Comparison of ENCODE assay signal across 8 cellular contexts in the genomic region with DNA sequence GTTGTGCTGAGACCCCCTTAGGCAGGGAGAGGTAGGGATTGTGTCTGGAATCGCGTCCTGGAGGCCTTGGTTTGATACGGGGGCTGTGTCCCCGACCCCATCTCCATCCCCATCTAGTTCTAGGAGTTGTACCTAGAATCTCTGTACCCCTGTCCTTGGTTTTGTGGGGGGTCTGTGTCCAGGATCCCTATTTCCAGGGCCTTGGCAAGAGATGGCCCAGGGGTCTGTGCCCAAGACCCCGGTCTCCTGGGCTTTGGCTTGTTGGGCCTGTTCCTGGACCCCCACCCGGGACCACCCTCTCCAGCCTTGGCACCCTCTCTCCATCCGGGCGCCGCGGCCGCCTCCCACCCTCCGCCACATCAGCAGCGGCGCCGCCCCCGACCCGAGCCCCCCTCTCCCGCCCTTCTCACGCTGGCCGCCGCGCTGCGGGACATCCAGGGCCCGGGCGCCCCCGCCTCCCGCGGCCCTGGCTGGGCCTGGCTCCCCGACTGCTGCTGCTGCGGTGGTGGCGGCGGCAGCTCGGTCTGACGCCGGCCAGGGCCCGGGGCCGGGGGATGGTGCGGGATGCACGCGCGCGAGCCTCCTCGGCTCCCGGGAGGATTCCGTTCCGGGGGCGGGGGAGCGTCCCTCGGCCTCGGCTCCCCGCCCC. TPM values are rescaled to one million over a fixed set of nuclear protein-coding genes. Genes with fewer than 3 reads are reported as not detected.
DNase-seq lines count a peak whose midpoint lies in the region; TF ChIP-seq lines count a peak whose summit lies in the region.

TSS of gene NUMBL (minus strand) at position 602 of the 649 bp plus-strand sequence. CDS start at position 434, 168 bp downstream.

- no peaks in the 10 kb centered on the region for H3K27me3 Mint-ChIP-seq in osteocyte (ENCODE audit: unreplicated experiment)

- peak within 1 kb of the TSS; percentile 100 for H3K9ac ChIP-seq in GM23248

- no peaks in the 10 kb centered on the region for H4K20me1 ChIP-seq in GM23248 (ENCODE audit: insufficient read depth)

- H3K9me3 ChIP-seq in GM23248 (ENCODE audit: low read depth): no peaks in the 10 kb centered on the region

- TF ChIP-seq CTCF in fibroblast of mammary gland (conservative IDR thresholded peaks at IDR 0.05; ENCODE audit: control insufficient read depth, insufficient read depth, low read depth, low read length): no peak
- TF ChIP-seq CTCF in osteocyte (IDR thresholded peaks at IDR 0.05): no peak

- no peaks in the 10 kb centered on the region for H3K9me3 Mint-ChIP-seq in osteocyte (ENCODE audit: unreplicated experiment)

- H3K4me1 ChIP-seq in GM23248 (ENCODE audit: insufficient read depth): peaks cover 17% of the 10 kb centered on the region

- H3K4me2 ChIP-seq in GM23248 (ENCODE audit: unreplicated experiment): peak within 1 kb of the TSS; percentile 93

- no peak for DNase-seq in GM23248
- DNase-seq in SK-N-DZ (ENCODE audit: low spot score): peak; percentile 17
- DNase-seq in fibroblast of mammary gland (ENCODE audit: low read depth): no peak
- DNase-seq in osteocyte (ENCODE audit: extremely low spot score, unreplicated experiment): no peak
- no peak for DNase-seq in putamen (ENCODE audit: low spot score)
- DNase-seq in NCI-H1694 (lab: John Stamatoyannopoulos, UW): no peak
- DNase-seq in NCI-H1436 (lab: John Stamatoyannopoulos, UW): no peak
- DNase-seq in hepatic stellate cell (ENCODE audit: low spot score): no peak

- H3K9me2 ChIP-seq in GM23248 (ENCODE audit: insufficient read depth): no peaks in the 10 kb centered on the region

- H3K36me3 Mint-ChIP-seq in osteocyte (ENCODE audit: unreplicated experiment): peaks cover 11% of the 10 kb centered on the region

- peak within 1 kb of the TSS; percentile 66 for H2AFZ ChIP-seq in GM23248

- 0 to 1% methylated on average over 18 to 30 of the region's 51 CpGs for WGBS in GM23248 (ENCODE audit: low coverage in 1 of 2, low lambda C conversion rate in 2 of 2, missing lambda C conversion rate in 2 of 2), 2 experiments

- peaks cover 5% of the 10 kb centered on the region; the same call in 1 of the 2 replicates for H3F3A ChIP-seq in GM23248 (ENCODE audit: insufficient read depth)

- peak within 1 kb of the TSS; percentile 88 for H3K4me3 ChIP-seq in GM23248
- H3K4me3 ChIP-seq in fibroblast of mammary gland (ENCODE audit: control insufficient read depth, low read depth, low read length): peak within 1 kb of the TSS; percentile 73

- H3K27ac ChIP-seq in GM23248: peak within 1 kb of the TSS; percentile 89

- peak within 1 kb of the TSS; percentile 84 for H3K4me3 Mint-ChIP-seq in osteocyte (ENCODE audit: unreplicated experiment)

- in situ Hi-C loops in GM23248 (cut with MboI): no loop called here

- peak within 1 kb of the TSS; percentile 98 for H3K27ac Mint-ChIP-seq in osteocyte (ENCODE audit: unreplicated experiment)

- H3K27me3 ChIP-seq in GM23248 (replicated peaks; ENCODE audit: insufficient read depth): no peaks in the 10 kb centered on the region

- H3K36me3 ChIP-seq in GM23248 (ENCODE audit: low read depth): peaks cover 11% of the 10 kb centered on the region; the same call in 1 of the 2 replicates

- peaks cover 6% of the 10 kb centered on the region for H3K4me1 Mint-ChIP-seq in osteocyte (ENCODE audit: unreplicated experiment)

- H3K79me2 ChIP-seq in GM23248 (ENCODE audit: insufficient read depth): peaks cover 40% of the 10 kb centered on the region

RNA-seq across cellular contexts. Expression of gene NUMBL, which starts in this region (rescaled TPM):
- 33.4 and 49.7 TPM in 2 replicates for total RNA-seq in GM23248 (2014; rRNA removed; shearing (Covaris generic))
- 30.8 and 35.1 TPM in 2 replicates for polyA plus RNA-seq in GM23248 (2016; fragmentation: Nextera tagmentation; extraction: Ambion mirVana)
- 13.1 and 34.2 TPM in 2 replicates for polyA plus RNA-seq in SK-N-DZ (2014; cell fraction: cytosol; rRNA removed)
- polyA plus RNA-seq in SK-N-DZ (2014; cell fraction: nucleus; rRNA removed): 12.6 and 32.3 TPM in 2 replicates
- 63.2 and 67.1 TPM in 2 replicates for total RNA-seq in osteocyte
